In the genomic region with DNA sequence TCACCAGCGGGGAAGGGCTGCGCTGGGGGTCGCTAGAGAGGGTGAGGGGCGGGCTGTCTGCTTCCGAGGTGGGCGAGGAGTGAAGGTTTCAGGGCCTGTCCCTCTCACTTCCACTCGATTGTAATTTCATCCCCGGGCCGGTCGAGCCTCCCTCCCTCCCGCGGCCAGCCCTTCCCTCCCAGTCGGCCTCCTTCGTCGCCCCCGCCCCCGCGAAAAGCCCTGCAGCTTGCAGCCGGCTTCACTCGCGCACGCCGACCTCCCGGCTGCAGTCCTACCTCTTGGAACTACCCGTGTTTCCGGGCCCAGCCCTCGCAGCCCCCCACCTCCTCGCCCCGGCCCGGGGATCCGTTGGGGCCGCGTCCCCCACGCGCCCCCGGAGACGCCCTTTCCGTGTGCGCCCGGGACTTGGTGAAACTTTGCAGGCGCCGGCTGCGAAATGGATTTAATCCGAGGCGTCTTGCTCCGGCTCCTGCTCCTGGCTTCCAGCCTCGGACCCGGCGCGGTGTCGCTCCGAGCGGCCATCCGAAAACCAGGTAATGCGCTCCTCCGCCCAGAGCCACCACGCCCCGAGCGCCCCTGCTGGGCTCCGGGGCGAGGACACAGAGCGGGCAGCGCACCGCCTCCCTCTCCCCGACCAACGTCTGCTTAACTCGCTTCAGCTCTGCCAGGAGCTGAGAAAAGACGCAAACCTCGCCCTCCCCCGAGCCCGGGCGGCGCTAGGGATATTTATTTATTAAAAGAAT, we compare ENCODE assay signal across 8 cellular contexts. TPM values are rescaled to one million over a fixed set of nuclear protein-coding genes. Genes with fewer than 3 reads are reported as not detected.
DNase-seq lines count a peak whose midpoint lies in the region; TF ChIP-seq lines count a peak whose summit lies in the region.

A gene (plus strand): TSS at position 241 of the 743 bp plus-strand sequence. CDS start 196 bp downstream, at position 437.

- no peaks in the 10 kb centered on the region for H3K9me3 Mint-ChIP-seq in activated T-helper 1 cell treated with anti-CD3 and anti-CD28 coated beads, Interleukin-12 subunit alpha, Interleukin-12 subunit beta, Interleukin-2, Interleukin-4 antibody, amounts not matched to agents 30 ng/mL and 10 ng/mL and 1 ng/mL, durations not matched to agents 14 hours and 24 hours and 36 hours

- H3K4me3 Mint-ChIP-seq in activated T-helper 1 cell treated with anti-CD3 and anti-CD28 coated beads, Interleukin-12 subunit alpha, Interleukin-12 subunit beta, Interleukin-2, Interleukin-4 antibody, amounts not matched to agents 30 ng/mL and 10 ng/mL and 1 ng/mL, durations not matched to agents 14 hours and 24 hours and 36 hours = no peak within 1 kb of the TSS

- peak; percentile 13 for DNase-seq in ELR (ENCODE audit: low read depth)
- peak; percentile 50 for DNase-seq in NCI-H2227 (lab: John Stamatoyannopoulos, UW; ENCODE audit: unreplicated experiment)
- no peak for DNase-seq in choroid plexus epithelial cell (ENCODE audit: low read depth)
- DNase-seq in mesenteric fat pad (ENCODE audit: low spot score) = no peak
- no peak for DNase-seq in inferior parietal cortex (ENCODE audit: extremely low spot score)
- DNase-seq in NCI-H2029 treated with DMSO at 0.1 percent for 48 hours (lab: John Stamatoyannopoulos, UW) = no peak
- DNase-seq in activated T-helper 1 cell treated with anti-CD3 and anti-CD28 coated beads, Interleukin-12 subunit alpha, Interleukin-12 subunit beta, Interleukin-2, Interleukin-4 antibody, amounts not matched to agents 30 ng/mL and 10 ng/mL and 1 ng/mL, durations not matched to agents 14 hours and 24 hours and 36 hours (ENCODE audit: low spot score) = no peak
- DNase-seq in NK-92 (lab: John Stamatoyannopoulos, UW; ENCODE audit: unreplicated experiment) = no peak

- intact Hi-C loops in activated T-helper 1 cell treated with anti-CD3 and anti-CD28 coated beads, Interleukin-12 subunit alpha, Interleukin-12 subunit beta, Interleukin-2, Interleukin-4 antibody, amounts not matched to agents 30 ng/mL and 10 ng/mL and 1 ng/mL, durations not matched to agents 14 hours and 24 hours and 36 hours (cut with micrococcal nuclease) = loop anchor here (5.0 kb wide), 1 partner anchor 426 kb away; no protein-coding TSS in a partner anchor

- peak within 1 kb of the TSS; percentile 48 for H3K4me3 ChIP-seq in choroid plexus epithelial cell (ENCODE audit: low read depth, low read length)

- no peaks in the 10 kb centered on the region for H3K36me3 Mint-ChIP-seq in activated T-helper 1 cell treated with anti-CD3 and anti-CD28 coated beads, Interleukin-12 subunit alpha, Interleukin-12 subunit beta, Interleukin-2, Interleukin-4 antibody, amounts not matched to agents 30 ng/mL and 10 ng/mL and 1 ng/mL, durations not matched to agents 14 hours and 24 hours and 36 hours (ENCODE audit: low read depth)

- H3K27ac Mint-ChIP-seq in activated T-helper 1 cell treated with anti-CD3 and anti-CD28 coated beads, Interleukin-12 subunit alpha, Interleukin-12 subunit beta, Interleukin-2, Interleukin-4 antibody, amounts not matched to agents 30 ng/mL and 10 ng/mL and 1 ng/mL, durations not matched to agents 14 hours and 24 hours and 36 hours = no peak within 1 kb of the TSS

- H3K4me1 Mint-ChIP-seq in activated T-helper 1 cell treated with anti-CD3 and anti-CD28 coated beads, Interleukin-12 subunit alpha, Interleukin-12 subunit beta, Interleukin-2, Interleukin-4 antibody, amounts not matched to agents 30 ng/mL and 10 ng/mL and 1 ng/mL, durations not matched to agents 14 hours and 24 hours and 36 hours (ENCODE audit: low read depth) = no peaks in the 10 kb centered on the region

- no peak for TF ChIP-seq CTCF in choroid plexus epithelial cell (conservative IDR thresholded peaks at IDR 0.05; ENCODE audit: low read depth, low read length)

- H3K27me3 Mint-ChIP-seq in activated T-helper 1 cell treated with anti-CD3 and anti-CD28 coated beads, Interleukin-12 subunit alpha, Interleukin-12 subunit beta, Interleukin-2, Interleukin-4 antibody, amounts not matched to agents 30 ng/mL and 10 ng/mL and 1 ng/mL, durations not matched to agents 14 hours and 24 hours and 36 hours (ENCODE audit: insufficient read depth) = peaks cover 53% of the 10 kb centered on the region

RNA-seq across cellular contexts. Expression of the gene that starts here (rescaled TPM):
- total RNA-seq in mesenteric fat pad = 132 TPM
- not detected in 2 replicates for total RNA-seq in activated T-helper 1 cell treated with anti-CD3 and anti-CD28 coated beads, Interleukin-12 subunit alpha, Interleukin-12 subunit beta, Interleukin-2, Interleukin-4 antibody, amounts not matched to agents 30 ng/mL and 10 ng/mL and 1 ng/mL, durations not matched to agents 14 hours and 24 hours and 36 hours

Comparison
In these comparisons a context has a peak if more than half of its experiments do, and no peak if none do; other contexts are left out.
1. RNA of the gene that starts here (total RNA-seq): 132 TPM in mesenteric fat pad (single experiment); not detected in activated T-helper 1 cell treated with anti-CD3 and anti-CD28 coated beads, Interleukin-12 subunit alpha, Interleukin-12 subunit beta, Interleukin-2, Interleukin-4 antibody, amounts not matched to agents 30 ng/mL and 10 ng/mL and 1 ng/mL, durations not matched to agents 14 hours and 24 hours and 36 hours; every median in the first group is over 100 times any median in the second.
2. DNase-seq: peak in ELR (single experiment) and NCI-H2227 (single experiment); none in choroid plexus epithelial cell (single experiment), mesenteric fat pad (single experiment), inferior parietal cortex (single experiment), NCI-H2029 treated with DMSO at 0.1 percent for 48 hours (single experiment), activated T-helper 1 cell treated with anti-CD3 and anti-CD28 coated beads, Interleukin-12 subunit alpha, Interleukin-12 subunit beta, Interleukin-2, Interleukin-4 antibody, amounts not matched to agents 30 ng/mL and 10 ng/mL and 1 ng/mL, durations not matched to agents 14 hours and 24 hours and 36 hours (single experiment) and NK-92 (single experiment).